ENCODE assay signal across 1 cellular context in the genomic region with DNA sequence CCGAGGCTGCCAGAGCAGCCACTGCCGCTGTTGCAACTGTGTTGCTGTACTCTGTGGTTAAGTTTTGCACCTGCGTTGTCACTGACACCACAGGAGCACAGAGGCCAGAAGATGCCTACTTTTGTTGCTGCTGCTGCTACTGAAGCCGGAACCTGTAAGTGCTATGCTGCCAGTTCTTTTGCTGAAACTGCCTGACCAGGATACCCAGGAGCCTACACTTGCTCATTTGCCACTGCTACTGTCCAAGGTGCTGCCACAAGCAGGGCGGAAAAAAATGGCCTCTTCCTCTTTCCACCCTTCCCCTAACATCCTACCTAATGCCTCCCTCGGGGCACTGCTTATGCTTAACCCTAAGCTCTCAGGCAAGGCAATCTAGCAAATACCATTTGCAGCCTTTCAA.
TF ChIP-seq lines count a peak whose summit lies in the region.

No MANE protein-coding gene starts in this region.

TF ChIP-seq in SK-N-SH, 30 proteins besides CTCF, POLR2A, EP300 and RAD21 (continued from another document):
- TF ChIP-seq, protein P1, sequence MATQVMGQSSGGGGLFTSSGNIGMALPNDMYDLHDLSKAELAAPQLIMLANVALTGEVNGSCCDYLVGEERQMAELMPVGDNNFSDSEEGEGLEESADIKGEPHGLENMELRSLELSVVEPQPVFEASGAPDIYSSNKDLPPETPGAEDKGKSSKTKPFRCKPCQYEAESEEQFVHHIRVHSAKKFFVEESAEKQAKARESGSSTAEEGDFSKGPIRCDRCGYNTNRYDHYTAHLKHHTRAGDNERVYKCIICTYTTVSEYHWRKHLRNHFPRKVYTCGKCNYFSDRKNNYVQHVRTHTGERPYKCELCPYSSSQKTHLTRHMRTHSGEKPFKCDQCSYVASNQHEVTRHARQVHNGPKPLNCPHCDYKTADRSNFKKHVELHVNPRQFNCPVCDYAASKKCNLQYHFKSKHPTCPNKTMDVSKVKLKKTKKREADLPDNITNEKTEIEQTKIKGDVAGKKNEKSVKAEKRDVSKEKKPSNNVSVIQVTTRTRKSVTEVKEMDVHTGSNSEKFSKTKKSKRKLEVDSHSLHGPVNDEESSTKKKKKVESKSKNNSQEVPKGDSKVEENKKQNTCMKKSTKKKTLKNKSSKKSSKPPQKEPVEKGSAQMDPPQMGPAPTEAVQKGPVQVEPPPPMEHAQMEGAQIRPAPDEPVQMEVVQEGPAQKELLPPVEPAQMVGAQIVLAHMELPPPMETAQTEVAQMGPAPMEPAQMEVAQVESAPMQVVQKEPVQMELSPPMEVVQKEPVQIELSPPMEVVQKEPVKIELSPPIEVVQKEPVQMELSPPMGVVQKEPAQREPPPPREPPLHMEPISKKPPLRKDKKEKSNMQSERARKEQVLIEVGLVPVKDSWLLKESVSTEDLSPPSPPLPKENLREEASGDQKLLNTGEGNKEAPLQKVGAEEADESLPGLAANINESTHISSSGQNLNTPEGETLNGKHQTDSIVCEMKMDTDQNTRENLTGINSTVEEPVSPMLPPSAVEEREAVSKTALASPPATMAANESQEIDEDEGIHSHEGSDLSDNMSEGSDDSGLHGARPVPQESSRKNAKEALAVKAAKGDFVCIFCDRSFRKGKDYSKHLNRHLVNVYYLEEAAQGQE (IDR thresholded peaks at IDR 0.05; ENCODE audit: low read depth, low read length) = peak; percentile 95
